Comparison of ENCODE assay signal across 27 cellular contexts in genomic region chr15:90580541-90580940, GRCh38. TPM values are rescaled to one million over a fixed set of nuclear protein-coding genes. Genes with fewer than 3 reads are reported as not detected.
DNase-seq lines count a peak whose midpoint lies in the region; ATAC-seq and TF ChIP-seq lines count a peak whose summit lies in the region.
"Had no signal": no experiment of that assay in that cellular context is flagged by ENCODE, and none has a peak within 500 bp of the region (broad histone marks: within the 10 kb centered on the region; RNA-seq: fewer than 3 reads in every experiment).

No MANE protein-coding gene starts in this region.

- peaks cover 73% of the 10 kb centered on the region for H3K4me1 Mint-ChIP-seq in activated naive CD8-positive, alpha-beta T cell (ENCODE audit: low read depth)
- peaks cover 48% of the 10 kb centered on the region for H3K4me1 Mint-ChIP-seq in activated naive CD8-positive, alpha-beta T cell treated with anti-CD3 and anti-CD28 coated beads, Interleukin-2, amount 50 U/mL, for 24 hours

- H3K27ac Mint-ChIP-seq in activated naive CD8-positive, alpha-beta T cell = peak overlapping the region; percentile 16
- no peak overlapping the region for H3K27ac Mint-ChIP-seq in activated naive CD8-positive, alpha-beta T cell treated with anti-CD3 and anti-CD28 coated beads, Interleukin-2, amount 50 U/mL, for 24 hours
- H3K27ac Mint-ChIP-seq: H9 had no signal

- no peaks in the 10 kb centered on the region for H3K36me3 ChIP-seq in KOPT-K1 (ENCODE audit: insufficient read depth, low read length)
- H3K36me3 ChIP-seq: esophagus squamous epithelium, right atrium auricular region had no signal

- H3K9me3 ChIP-seq in KOPT-K1 (ENCODE audit: insufficient read depth, low read length, poor library complexity, severe bottlenecking) = no peaks in the 10 kb centered on the region
- H3K9me3 ChIP-seq: esophagus squamous epithelium, right atrium auricular region had no signal

- H3K27me3 Mint-ChIP-seq in activated naive CD8-positive, alpha-beta T cell = no peaks in the 10 kb centered on the region
- no peaks in the 10 kb centered on the region for H3K27me3 Mint-ChIP-seq in activated naive CD8-positive, alpha-beta T cell treated with anti-CD3 and anti-CD28 coated beads, Interleukin-2, amount 50 U/mL, for 24 hours
- H3K27me3 Mint-ChIP-seq: central memory CD8-positive, alpha-beta T cell had no signal

- intact Hi-C loops in dorsolateral prefrontal cortex (cut with DNase I) = no loop called here

- no peak for TF ChIP-seq CTCF in dorsolateral prefrontal cortex (IDR thresholded peaks at IDR 0.05 in 54 of 56, conservative IDR thresholded peaks at IDR 0.05 in 2 of 56; ENCODE audit: low read depth in 1 of 56, partially characterized antibody in 56 of 56)

- peak overlapping the region; percentile 78 for H3K27ac ChIP-seq in KOPT-K1 (ENCODE audit: low read depth, low read length, poor library complexity, severe bottlenecking)
- H3K27ac ChIP-seq in dorsolateral prefrontal cortex = peak overlapping the region in 54 of 59 donors; percentile 19 to 99 (median 91)
- H3K27ac ChIP-seq in substantia nigra (ENCODE audit: low read depth, low read length, poor library complexity, severe bottlenecking) = peak overlapping the region; percentile 2
- H3K27ac ChIP-seq: KMS-11, parathyroid adenoma, PC-9 had no signal

- DNase-seq in activated naive CD8-positive, alpha-beta T cell treated with anti-CD3 and anti-CD28 coated beads, Interleukin-2, amount 50 U/mL, for 24 hours = no peak
- DNase-seq in dorsolateral prefrontal cortex = no peak
- no peak for DNase-seq in substantia nigra (lab: John Stamatoyannopoulos, UW)
- DNase-seq in MV-4-11 (lab: John Stamatoyannopoulos, UW) = no peak
- no peak for DNase-seq in activated CD4-positive, CD25-positive, alpha-beta regulatory T cell (lab: John Stamatoyannopoulos, UW)
- DNase-seq: activated CD4-positive, alpha-beta T cell treated with anti-CD3 and anti-CD28 coated beads for 4 hours; activated effector memory CD4-positive, alpha-beta T cell treated with anti-CD3 and anti-CD28 coated beads, Interleukin-2, amount 50 U/mL, for 16 hours; activated T-cell treated with anti-CD3 and anti-CD28 coated beads for 4 hours; esophagus squamous epithelium; foreskin melanocyte; H9; NCI-H1417; NCI-H2081; NCI-H526 treated with DMSO at 0.1 percent for 48 hours; PC-9; stimulated activated CD4-positive, alpha-beta T cell treated with anti-CD3 and anti-CD28 coated beads, Interleukin-1b, Interleukin-23, amount 100 ng/mL, for 48 hours; stimulated activated naive CD4-positive, alpha-beta T cell treated with Interleukin-2 at 50 U/mL for 16 hours; T-helper 9 cell had no signal

- peaks cover 13% of the 10 kb centered on the region for H3K36me3 Mint-ChIP-seq in activated naive CD8-positive, alpha-beta T cell
- H3K36me3 Mint-ChIP-seq in activated naive CD8-positive, alpha-beta T cell treated with anti-CD3 and anti-CD28 coated beads, Interleukin-2, amount 50 U/mL, for 24 hours (ENCODE audit: low read depth) = peaks cover 9% of the 10 kb centered on the region

- no peak for ATAC-seq in activated naive CD8-positive, alpha-beta T cell treated with anti-CD3 and anti-CD28 coated beads, Interleukin-2, amount 50 U/mL, for 24 hours
- no peak for ATAC-seq in GM19397 (IDR thresholded peaks at IDR 0.05; ENCODE audit: unreplicated experiment)

- no peaks in the 10 kb centered on the region for H3K9me3 Mint-ChIP-seq in activated naive CD8-positive, alpha-beta T cell (ENCODE audit: low read depth)
- no peaks in the 10 kb centered on the region for H3K9me3 Mint-ChIP-seq in activated naive CD8-positive, alpha-beta T cell treated with anti-CD3 and anti-CD28 coated beads, Interleukin-2, amount 50 U/mL, for 24 hours
- H3K9me3 Mint-ChIP-seq: central memory CD8-positive, alpha-beta T cell; H9; neural crest cell had no signal

- no peak overlapping the region for H3K4me3 ChIP-seq in dorsolateral prefrontal cortex
- H3K4me3 ChIP-seq: esophagus squamous epithelium, PC-9, right atrium auricular region, smooth muscle cell had no signal

- no peaks in the 10 kb centered on the region for H3K27me3 ChIP-seq in dorsolateral prefrontal cortex
- H3K27me3 ChIP-seq: esophagus squamous epithelium, right atrium auricular region had no signal

- H3K4me3 Mint-ChIP-seq in activated naive CD8-positive, alpha-beta T cell = no peak overlapping the region
- H3K4me3 Mint-ChIP-seq in activated naive CD8-positive, alpha-beta T cell treated with anti-CD3 and anti-CD28 coated beads, Interleukin-2, amount 50 U/mL, for 24 hours = no peak overlapping the region
- H3K4me3 Mint-ChIP-seq: central memory CD8-positive, alpha-beta T cell; neural crest cell had no signal

RNA-seq across cellular contexts. Expression of gene CRTC3, which starts 50.8 kb away (rescaled TPM):
- total RNA-seq in dorsolateral prefrontal cortex = 100 to 1,000 TPM in 1 of 120 experiments, 10 to 100 TPM in 119; 33.6 to 101 (median 56.1) TPM

Comparison
In these comparisons a context has a peak if more than half of its experiments do, and no peak if none do; other contexts are left out.
1. H3K27ac ChIP-seq: peak in every context shown above with its lines; median percentile 91 in dorsolateral prefrontal cortex; 78 in KOPT-K1; 2 in substantia nigra.